Comparison of ENCODE assay signal across 21 cellular contexts in genomic region chr2:39024833-39025232, GRCh38.
DNase-seq lines count a peak whose midpoint lies in the region; ATAC-seq, FAIRE-seq and TF ChIP-seq lines count a peak whose summit lies in the region.
"Had no signal": no experiment of that assay in that cellular context is flagged by ENCODE, and none has a peak within 500 bp of the region (broad histone marks: within the 10 kb centered on the region; RNA-seq: fewer than 3 reads in every experiment).

No MANE protein-coding gene starts in this region.

- no peak overlapping the region for H3K27ac Mint-ChIP-seq in astrocyte (ENCODE audit: unreplicated experiment)
- H3K27ac Mint-ChIP-seq in T-helper 2 cell treated with Interferon-gamma antibody and Interleukin-4, amounts not matched to agents 5 μg/mL and 100 μg/mL, for 36 hours = no peak overlapping the region
- H3K27ac Mint-ChIP-seq: nephron had no signal

- no peaks in the 10 kb centered on the region for H3K79me2 ChIP-seq in astrocyte (ENCODE audit: insufficient read depth, low read length)
- no peaks in the 10 kb centered on the region for H3K79me2 ChIP-seq in keratinocyte (ENCODE audit: control insufficient read depth, insufficient read depth, low read length)

- TF ChIP-seq CTCF in astrocyte (IDR thresholded peaks at IDR 0.05; ENCODE audit: insufficient read depth, low read depth, low read length) = no peak
- no peak for TF ChIP-seq CTCF in keratinocyte (optimal IDR thresholded peaks at IDR 0.05 in 1 of 3, IDR thresholded peaks at IDR 0.05 in 1 of 3, conservative IDR thresholded peaks at IDR 0.05 in 1 of 3; ENCODE audit: extremely low read depth in 1 of 3, insufficient read depth in 2 of 3, low read length in 3 of 3)

- H3K27me3 Mint-ChIP-seq in astrocyte (ENCODE audit: low read depth, unreplicated experiment) = no peaks in the 10 kb centered on the region
- H3K27me3 Mint-ChIP-seq in T-helper 2 cell treated with Interferon-gamma antibody and Interleukin-4, amounts not matched to agents 5 μg/mL and 100 μg/mL, for 36 hours (ENCODE audit: low read depth) = no peaks in the 10 kb centered on the region
- H3K27me3 Mint-ChIP-seq: brain had no signal

- H4K20me1 ChIP-seq in astrocyte (ENCODE audit: insufficient read depth, low read length) (no peaks in the 10 kb centered on the region), keratinocyte (ENCODE audit: control insufficient read depth, extremely low read depth, insufficient read depth, low read length) (no peaks in the 10 kb centered on the region)

- no peak for FAIRE-seq in astrocyte (lab: Jason Lieb, UNC)
- no peak for FAIRE-seq in keratinocyte (lab: Jason Lieb, UNC)
- FAIRE-seq: D721Med, frontal cortex, GM18507 had no signal

- H3K9me3 ChIP-seq in astrocyte (ENCODE audit: insufficient read depth, low read depth, low read length) (no peaks in the 10 kb centered on the region), keratinocyte (ENCODE audit: control insufficient read depth, low read depth, low read length) (no peaks in the 10 kb centered on the region)
- H3K9me3 ChIP-seq: BE2C, prostate gland, suprapubic skin had no signal

- DNase-seq in EL = peak; percentile 13
- DNase-seq in HS-5 (ENCODE audit: low read depth) = peak; percentile 16
- DNase-seq in astrocyte (ENCODE audit: low read depth) = peak; percentile 50
- peak; percentile 13 for DNase-seq in keratinocyte (ENCODE audit: low read depth, low spot score)
- DNase-seq in NCI-H748 treated with DMSO at 0.1 percent for 48 hours (lab: John Stamatoyannopoulos, UW) = no peak
- DNase-seq in T-helper 2 cell treated with Interferon-gamma antibody and Interleukin-4, amounts not matched to agents 5 μg/mL and 100 μg/mL, for 36 hours (ENCODE audit: low spot score) = no peak
- DNase-seq: activated CD8-positive, alpha-beta memory T cell treated with anti-CD3 and anti-CD28 coated beads for 24 hours; activated effector memory CD4-positive, alpha-beta T cell treated with Interleukin-2 at 50 U/mL for 16 hours; BE2C; NCI-H1436 treated with DMSO at 0.1 percent for 48 hours; stimulated activated CD4-positive, alpha-beta T cell treated with anti-CD3 and anti-CD28 coated beads, Interleukin-15, amount 100 ng/mL, for 24 hours had no signal

- H3K9me1 ChIP-seq in keratinocyte (ENCODE audit: control insufficient read depth, extremely low read depth, insufficient read depth, low read length) = no peaks in the 10 kb centered on the region

- H3K4me3 Mint-ChIP-seq in astrocyte (ENCODE audit: unreplicated experiment) = no peak overlapping the region
- H3K4me3 Mint-ChIP-seq in T-helper 2 cell treated with Interferon-gamma antibody and Interleukin-4, amounts not matched to agents 5 μg/mL and 100 μg/mL, for 36 hours = no peak overlapping the region
- H3K4me3 Mint-ChIP-seq: brain, nephron had no signal

- no peak overlapping the region for H3K27ac ChIP-seq in astrocyte (ENCODE audit: low read depth, low read length)
- H3K27ac ChIP-seq in keratinocyte (ENCODE audit: control insufficient read depth, insufficient read depth, low read length) = peak overlapping the region; percentile 26
- H3K27ac ChIP-seq: KMS-11, prostate gland, suprapubic skin had no signal

- H3K4me1 ChIP-seq in astrocyte (ENCODE audit: insufficient read depth, low read length) = no peaks in the 10 kb centered on the region
- H3K4me1 ChIP-seq in keratinocyte (ENCODE audit: control insufficient read depth, extremely low read depth, insufficient read depth, low read length) = peaks cover 7% of the 10 kb centered on the region
- H3K4me1 ChIP-seq: BE2C, prostate gland, suprapubic skin had no signal

- H3K4me1 Mint-ChIP-seq in astrocyte (ENCODE audit: low read depth, unreplicated experiment) = no peaks in the 10 kb centered on the region
- H3K4me1 Mint-ChIP-seq in T-helper 2 cell treated with Interferon-gamma antibody and Interleukin-4, amounts not matched to agents 5 μg/mL and 100 μg/mL, for 36 hours (ENCODE audit: low read depth) = no peaks in the 10 kb centered on the region
- H3K4me1 Mint-ChIP-seq: nephron had no signal

- H2AFZ ChIP-seq in astrocyte (ENCODE audit: low read depth, low read length) = no peak overlapping the region
- H2AFZ ChIP-seq in keratinocyte (ENCODE audit: control insufficient read depth, low read length) = no peak overlapping the region

- H3K36me3 Mint-ChIP-seq in astrocyte (ENCODE audit: low read depth, unreplicated experiment) = no peaks in the 10 kb centered on the region
- peaks cover 29% of the 10 kb centered on the region for H3K36me3 Mint-ChIP-seq in T-helper 2 cell treated with Interferon-gamma antibody and Interleukin-4, amounts not matched to agents 5 μg/mL and 100 μg/mL, for 36 hours (ENCODE audit: low read depth)

- H3K9ac ChIP-seq in astrocyte (ENCODE audit: low read length) (no peak overlapping the region), keratinocyte (ENCODE audit: control insufficient read depth, extremely low read depth, insufficient read depth, low read length) (no peak overlapping the region)
- H3K9ac ChIP-seq: KMS-11 had no signal

- ATAC-seq in HG02870 (IDR thresholded peaks at IDR 0.05; ENCODE audit: unreplicated experiment) (no peak), HG03460 (IDR thresholded peaks at IDR 0.05; ENCODE audit: unreplicated experiment) (no peak)

- H3K36me3 ChIP-seq in astrocyte (ENCODE audit: insufficient read depth, low read length) = peaks cover 8% of the 10 kb centered on the region
- no peaks in the 10 kb centered on the region for H3K36me3 ChIP-seq in keratinocyte (ENCODE audit: control insufficient read depth in 2 of 2, extremely low read depth in 1 of 2, insufficient read depth in 2 of 2, low read length in 2 of 2)
- H3K36me3 ChIP-seq: prostate gland had no signal

- dilution Hi-C loops in keratinocyte (cut with MboI; ENCODE audit: extremely low pct_ligation_motif_present, low sequenced_read_pairs) = no loop called here

- H3K4me2 ChIP-seq in astrocyte (ENCODE audit: low read length) = no peak overlapping the region
- no peak overlapping the region for H3K4me2 ChIP-seq in keratinocyte (ENCODE audit: control insufficient read depth, extremely low read depth, insufficient read depth, low read depth, low read length)
- H3K4me2 ChIP-seq: KMS-11 had no signal

- H3K27me3 ChIP-seq in astrocyte (ENCODE audit: insufficient read depth, low read length) = no peaks in the 10 kb centered on the region
- H3K27me3 ChIP-seq in keratinocyte (ENCODE audit: control insufficient read depth, extremely low read depth, insufficient read depth, low read length) = no peaks in the 10 kb centered on the region
- H3K27me3 ChIP-seq: BE2C, suprapubic skin had no signal

- H3K4me3 ChIP-seq in astrocyte (ENCODE audit: insufficient read depth, low read depth, low read length) = no peak overlapping the region
- no peak overlapping the region for H3K4me3 ChIP-seq in keratinocyte (ENCODE audit: control insufficient read depth in 2 of 3, extremely low read depth in 1 of 3, insufficient read depth in 2 of 3, low read depth in 1 of 3, low read length in 3 of 3)
- H3K4me3 ChIP-seq: prostate gland, suprapubic skin had no signal

- H3K9me3 Mint-ChIP-seq in astrocyte (ENCODE audit: unreplicated experiment) = no peaks in the 10 kb centered on the region
- H3K9me3 Mint-ChIP-seq in T-helper 2 cell treated with Interferon-gamma antibody and Interleukin-4, amounts not matched to agents 5 μg/mL and 100 μg/mL, for 36 hours = no peaks in the 10 kb centered on the region
- H3K9me3 Mint-ChIP-seq: brain, nephron had no signal

Comparison
In these comparisons a context has a peak if more than half of its experiments do, and no peak if none do; other contexts are left out.
1. DNase-seq: peak in EL (single experiment), HS-5 (single experiment), astrocyte (single experiment) and keratinocyte (single experiment); none in NCI-H748 treated with DMSO at 0.1 percent for 48 hours (single experiment) and T-helper 2 cell treated with Interferon-gamma antibody and Interleukin-4, amounts not matched to agents 5 μg/mL and 100 μg/mL, for 36 hours (single experiment).